1 cellular context compared by ENCODE assay signal in genomic region chr3:37938011-37938410, GRCh38.
TF ChIP-seq lines count a peak whose summit lies in the region.

No MANE protein-coding gene starts in this region.

TF ChIP-seq in HepG2, 621 proteins besides CTCF, POLR2A, EP300 and RAD21 (continued from another document):
- no peak for TF ChIP-seq DBP (CRISPR knock-in tag; IDR thresholded peaks at IDR 0.05; ENCODE audit: not compliant biosample characterization)
- TF ChIP-seq FOXC1 (CRISPR knock-in tag; IDR thresholded peaks at IDR 0.05; ENCODE audit: borderline replicate concordance), result no peak
- no peak for TF ChIP-seq ZNF430 (CRISPR knock-in tag; IDR thresholded peaks at IDR 0.05)
- no peak for TF ChIP-seq ZNF33A (CRISPR knock-in tag; IDR thresholded peaks at IDR 0.05; ENCODE audit: borderline replicate concordance)
- TF ChIP-seq FOXO4 (CRISPR knock-in tag; conservative IDR thresholded peaks at IDR 0.05), result no peak
- TF ChIP-seq MEIS1 (CRISPR knock-in tag; IDR thresholded peaks at IDR 0.05; ENCODE audit: borderline replicate concordance), result no peak
- no peak for TF ChIP-seq GTF3A (CRISPR knock-in tag; conservative IDR thresholded peaks at IDR 0.05)
- TF ChIP-seq THAP8 (CRISPR knock-in tag; IDR thresholded peaks at IDR 0.05; ENCODE audit: borderline replicate concordance), result no peak
- no peak for TF ChIP-seq ZBTB7B (CRISPR knock-in tag; IDR thresholded peaks at IDR 0.05)
- no peak for TF ChIP-seq ZSCAN20 (CRISPR knock-in tag; IDR thresholded peaks at IDR 0.05; ENCODE audit: borderline replicate concordance)
